8 cellular contexts compared by ENCODE assay signal in genomic region chr18:59139615-59140286, GRCh38. TPM values are rescaled to one million over a fixed set of nuclear protein-coding genes. Genes with fewer than 3 reads are reported as not detected.
DNase-seq lines count a peak whose midpoint lies in the region; ATAC-seq, FAIRE-seq and TF ChIP-seq lines count a peak whose summit lies in the region.

SEC11C (plus strand) TSS chr18:59139884; CDS start chr18:59139949, 65 bp downstream.

- POLR2A ChIA-PET in T-cell (lab: Charles Lee) = interaction anchor here in 1 of 2 donors (0.6 to 0.7 kb wide), 2 partner anchors 11 to 468 kb away, joined by 3 to 4 read pairs; partner anchors contain the start of gene MALT1

- ATAC-seq in HG02840 (IDR thresholded peaks at IDR 0.05; ENCODE audit: low FRiP score, unreplicated experiment) (peak; percentile 82), T-cell (replicated peaks in 1 of 4) (peak; percentile 90 to 94 (median 90)), heart right ventricle (peak; percentile 97 to 99 (median 99)), upper lobe of left lung (ENCODE audit: low FRiP score in 2 of 2) (peak; percentile 98)

- no peak for TF ChIP-seq CTCF in adrenal gland (IDR thresholded peaks at IDR 0.05)
- no peak for TF ChIP-seq CTCF in heart right ventricle (IDR thresholded peaks at IDR 0.05)
- TF ChIP-seq CTCF in upper lobe of left lung (IDR thresholded peaks at IDR 0.05) = no peak

- H3K4me1 Mint-ChIP-seq in T-cell = peaks cover 38 to 45% (median 43%) of the 10 kb centered on the region in 3 donors

- H3K27me3 ChIP-seq in adrenal gland (peaks cover under 1% of the 10 kb centered on the region), heart right ventricle (peaks cover 0 to 18% (median 7%) of the 10 kb centered on the region in 7 donors), upper lobe of left lung (no peaks in the 10 kb centered on the region)

- peak within 1 kb of the TSS; percentile 100 for H3K27ac Mint-ChIP-seq in T-cell

- no peaks in the 10 kb centered on the region for H3K36me3 ChIP-seq in adrenal gland (replicated peaks in 1 of 2)
- H3K36me3 ChIP-seq in heart right ventricle = no peaks in the 10 kb centered on the region
- H3K36me3 ChIP-seq in upper lobe of left lung = no peaks in the 10 kb centered on the region

- TF ChIP-seq EP300 in upper lobe of left lung (IDR thresholded peaks at IDR 0.05) = no peak

- H3K9me3 ChIP-seq in adrenal gland (replicated peaks in 1 of 3) (no peaks in the 10 kb centered on the region), heart right ventricle (no peaks in the 10 kb centered on the region), upper lobe of left lung (no peaks in the 10 kb centered on the region)

- peaks cover 8 to 11% of the 10 kb centered on the region in 2 donors for H3K27me3 Mint-ChIP-seq in T-cell

- no peaks in the 10 kb centered on the region for H3K9me3 Mint-ChIP-seq in T-cell

- peak within 1 kb of the TSS in 4 of 5 donors; percentile 64 to 92 (median 77) for H3K27ac ChIP-seq in adrenal gland
- H3K27ac ChIP-seq in heart right ventricle = peak within 1 kb of the TSS; percentile 62 to 93 (median 84)
- peak within 1 kb of the TSS; percentile 83 to 89 (median 86) for H3K27ac ChIP-seq in upper lobe of left lung

- TF ChIP-seq POLR2A in GM12891 (IDR thresholded peaks at IDR 0.05; ENCODE audit: low read depth, low read length) (peak; percentile 64; the same call in 1 of the 2 replicates), adrenal gland (IDR thresholded peaks at IDR 0.05) (no peak), upper lobe of left lung (IDR thresholded peaks at IDR 0.05) (peak in 3 of 4 donors; percentile 10 to 74 (median 15))

- H3K36me3 Mint-ChIP-seq in T-cell = no peaks in the 10 kb centered on the region

- H3K4me1 ChIP-seq in adrenal gland (replicated peaks in 1 of 2) (peaks cover 0 to 15% of the 10 kb centered on the region in 2 donors), heart right ventricle (peaks cover 0 to 22% (median 12%) of the 10 kb centered on the region in 9 donors), upper lobe of left lung (peaks cover 7 to 23% (median 15%) of the 10 kb centered on the region in 4 donors)

- 0 to 1% (median 0%) methylated on average over 1 to 55 of the region's 55 CpGs for WGBS in adrenal gland, 4 donors
- 0% methylated on average over 55 of the region's 55 CpGs for whole genome bisulfite sequencing in heart right ventricle, 2 donors
- 0 to 1% methylated on average over 1 to 25 of the region's 55 CpGs for WGBS in upper lobe of left lung, 2 donors

- H3K4me3 ChIP-seq in adrenal gland = peak within 1 kb of the TSS; percentile 44 to 99 (median 85)
- H3K4me3 ChIP-seq in heart right ventricle = peak within 1 kb of the TSS; percentile 75 to 94 (median 82)
- peak within 1 kb of the TSS; percentile 62 to 92 (median 76) for H3K4me3 ChIP-seq in upper lobe of left lung

- DNase-seq in GM12891 (ENCODE audit: insufficient read length, low spot score) = peak; percentile 80
- DNase-seq in NCI-H1436 treated with DMSO at 0.1 percent for 48 hours (lab: John Stamatoyannopoulos, UW) = peak; percentile 91
- DNase-seq in T-cell = peak; percentile 91 to 98 (median 95)
- DNase-seq in adrenal gland = peak; percentile 96 to 99 (median 99)
- DNase-seq in heart right ventricle = peak; percentile 95 to 97
- peak; percentile 97 to 100 (median 99) for DNase-seq in posterior cingulate gyrus
- DNase-seq in upper lobe of left lung = peak; percentile 97 to 98

- peak within 1 kb of the TSS; percentile 90 to 92 (median 90) for H3K4me3 Mint-ChIP-seq in T-cell

- CTCF ChIA-PET in T-cell (lab: Charles Lee) = interaction anchor here in 1 of 2 donors (0.6 kb wide), 1 partner anchor 1097 kb away, joined by 3 read pairs; no protein-coding TSS in a partner anchor

- peak; percentile 99 for FAIRE-seq in GM12891 (lab: Jason Lieb, UNC)

- intact Hi-C loops in adrenal gland (cut with DNase I) = no loop called here
- intact Hi-C loops in heart right ventricle (cut with DNase I) = no loop called here
- intact Hi-C loops in posterior cingulate gyrus (cut with DNase I) = loop anchor here (5.0 kb wide), 1 partner anchor 57 kb away; no protein-coding TSS in a partner anchor

TF ChIP-seq in GM12891, 5 proteins besides CTCF, POLR2A, EP300 and RAD21:
- TF ChIP-seq POLR2AphosphoS5 (IDR thresholded peaks at IDR 0.05; ENCODE audit: low read depth, low read length) (no peak), POU2F2 (IDR thresholded peaks at IDR 0.05; ENCODE audit: low read depth, low read length) (0 out of 2 replicates have a peak, but pooled peaks have one; percentile 3), SPI1 (IDR thresholded peaks at IDR 0.05; ENCODE audit: low read depth, low read length) (no peak), TAF1 (IDR thresholded peaks at IDR 0.05; ENCODE audit: low read depth, low read length) (0 out of 2 replicates have a peak, but pooled peaks have one; percentile 57), PAX5 (IDR thresholded peaks at IDR 0.05; ENCODE audit: insufficient read depth, low read length, severe bottlenecking) (no peak)

RNA-seq across cellular contexts. Expression of gene SEC11C, which starts in this region (rescaled TPM):
- polyA plus RNA-seq in GM12891 (2012; ENCODE audit: low read depth, missing spikeins) = 98.1 TPM
- total RNA-seq in T-cell (10 to 100 TPM; 44.9 to 64.6 (median 51.0) TPM), adrenal gland (100 to 1,000 TPM in 2 of 8 donors, 10 to 100 TPM in 6; 41.7 to 146 (median 58.7) TPM), heart right ventricle (10 to 100 TPM; 13.8 to 30.0 (median 21.0) TPM), upper lobe of left lung (10 to 100 TPM; 12.6 to 78.3 (median 63.0) TPM)
- polyA plus RNA-seq in adrenal gland (100 to 1,000 TPM in 1 of 3 donors, 10 to 100 TPM in 2; 31.5 to 392 (median 31.9) TPM), heart right ventricle (10 to 100 TPM; 13.1 to 63.0 TPM)

Comparison
In these comparisons a context has a peak if more than half of its experiments do, and no peak if none do; other contexts are left out.
1. Peak in every context shown above with its lines: DNase-seq, ATAC-seq, H3K4me3 ChIP-seq and H3K27ac ChIP-seq.
2. POLR2A ChIP-seq: peak in GM12891 (single experiment) and upper lobe of left lung (3 of 4); none in adrenal gland (0 of 2).